In genomic region chr2:138564586-138565250, GRCh38 we compare ENCODE assay signal across 17 cellular contexts.
DNase-seq lines count a peak whose midpoint lies in the region; ATAC-seq, FAIRE-seq and TF ChIP-seq lines count a peak whose summit lies in the region.
"Had no signal": no experiment of that assay in that cellular context is flagged by ENCODE, and none has a peak within 500 bp of the region (broad histone marks: within the 10 kb centered on the region; RNA-seq: fewer than 3 reads in every experiment).

No MANE protein-coding gene starts in this region.

- H3K9ac ChIP-seq in astrocyte (ENCODE audit: low read length) = no peak overlapping the region
- H3K9ac ChIP-seq: SK-N-SH had no signal

- H2AFZ ChIP-seq in astrocyte (ENCODE audit: low read depth, low read length) = no peak overlapping the region

- no peaks in the 10 kb centered on the region for H3K9me3 Mint-ChIP-seq in astrocyte (ENCODE audit: unreplicated experiment)

- H3K36me3 Mint-ChIP-seq in astrocyte (ENCODE audit: low read depth, unreplicated experiment) = peaks cover 6% of the 10 kb centered on the region

- H3K27me3 ChIP-seq in right cardiac atrium (ENCODE audit: control insufficient read depth, insufficient read depth) = no peaks in the 10 kb centered on the region
- H3K27me3 ChIP-seq in astrocyte (ENCODE audit: insufficient read depth, low read length) = no peaks in the 10 kb centered on the region

- H3K4me1 Mint-ChIP-seq in astrocyte (ENCODE audit: low read depth, unreplicated experiment) = no peaks in the 10 kb centered on the region

- FAIRE-seq in astrocyte (lab: Jason Lieb, UNC) (no peak), islet of Langerhans (lab: Jason Lieb, UNC) (peak; percentile 91)
- FAIRE-seq: GM19239 had no signal

- no peaks in the 10 kb centered on the region for H3K4me1 ChIP-seq in right cardiac atrium (ENCODE audit: control insufficient read depth, insufficient read depth, low read length)
- no peaks in the 10 kb centered on the region for H3K4me1 ChIP-seq in astrocyte (ENCODE audit: insufficient read depth, low read length)

- 73% methylated on average over 5 of the region's 5 CpGs for WGBS in right cardiac atrium

- H3K36me3 ChIP-seq in astrocyte (ENCODE audit: insufficient read depth, low read length) = no peaks in the 10 kb centered on the region

- H3K4me3 ChIP-seq in right cardiac atrium (ENCODE audit: low read length) (no peak overlapping the region), astrocyte (ENCODE audit: insufficient read depth, low read depth, low read length) (no peak overlapping the region)

- H3K9me3 ChIP-seq in right cardiac atrium (ENCODE audit: control insufficient read depth, low read length) = no peaks in the 10 kb centered on the region
- H3K9me3 ChIP-seq in astrocyte (ENCODE audit: insufficient read depth, low read depth, low read length) = no peaks in the 10 kb centered on the region
- H3K9me3 ChIP-seq: SK-N-SH had no signal

- ATAC-seq in left ventricle myocardium superior = peak; percentile 68
- ATAC-seq in right cardiac atrium = no peak
- no peak for ATAC-seq in HG02798 (IDR thresholded peaks at IDR 0.05; ENCODE audit: poor library complexity, unreplicated experiment)

- H3K27ac ChIP-seq in right cardiac atrium (ENCODE audit: low read length) = no peak overlapping the region
- no peak overlapping the region for H3K27ac ChIP-seq in astrocyte (ENCODE audit: low read depth, low read length)
- H3K27ac ChIP-seq: C4-2B had no signal

- H3K79me2 ChIP-seq in astrocyte (ENCODE audit: insufficient read depth, low read length) = no peaks in the 10 kb centered on the region

- H3K27me3 Mint-ChIP-seq in astrocyte (ENCODE audit: low read depth, unreplicated experiment) = no peaks in the 10 kb centered on the region

- intact Hi-C loops in left ventricle myocardium superior (cut with micrococcal nuclease) (no loop called here), right cardiac atrium (cut with DNase I) (no loop called here)

- H3K4me2 ChIP-seq in astrocyte (ENCODE audit: low read length) = no peak overlapping the region
- H3K4me2 ChIP-seq: SK-N-SH had no signal

- H3K4me3 Mint-ChIP-seq in astrocyte (ENCODE audit: unreplicated experiment) = no peak overlapping the region

- no peak for DNase-seq in left ventricle myocardium superior
- DNase-seq in right cardiac atrium = no peak
- peak; percentile 11 for DNase-seq in astrocyte (ENCODE audit: low read depth)
- no peak for DNase-seq in OCI-M2 (lab: John Stamatoyannopoulos, UW; ENCODE audit: unreplicated experiment)
- DNase-seq in iPS-NIHi11 (ENCODE audit: low spot score) = no peak
- DNase-seq: EL; Kasumi-1; NCI-H1105 treated with DMSO at 0.1 percent for 48 hours; NCI-H187; NCI-H446 treated with DMSO at 0.1 percent for 48 hours; NK-92 treated with Interleukin-12 subunit alpha and Interleukin-12 subunit beta, amount 100 ng/mL, for 24 hours; OCI-M1; SK-N-SH had no signal

- H4K20me1 ChIP-seq in astrocyte (ENCODE audit: insufficient read depth, low read length) = no peaks in the 10 kb centered on the region

- no peak overlapping the region for H3K27ac Mint-ChIP-seq in astrocyte (ENCODE audit: unreplicated experiment)

- no peak for TF ChIP-seq CTCF in astrocyte (IDR thresholded peaks at IDR 0.05; ENCODE audit: insufficient read depth, low read depth, low read length)
